In the genomic region with DNA sequence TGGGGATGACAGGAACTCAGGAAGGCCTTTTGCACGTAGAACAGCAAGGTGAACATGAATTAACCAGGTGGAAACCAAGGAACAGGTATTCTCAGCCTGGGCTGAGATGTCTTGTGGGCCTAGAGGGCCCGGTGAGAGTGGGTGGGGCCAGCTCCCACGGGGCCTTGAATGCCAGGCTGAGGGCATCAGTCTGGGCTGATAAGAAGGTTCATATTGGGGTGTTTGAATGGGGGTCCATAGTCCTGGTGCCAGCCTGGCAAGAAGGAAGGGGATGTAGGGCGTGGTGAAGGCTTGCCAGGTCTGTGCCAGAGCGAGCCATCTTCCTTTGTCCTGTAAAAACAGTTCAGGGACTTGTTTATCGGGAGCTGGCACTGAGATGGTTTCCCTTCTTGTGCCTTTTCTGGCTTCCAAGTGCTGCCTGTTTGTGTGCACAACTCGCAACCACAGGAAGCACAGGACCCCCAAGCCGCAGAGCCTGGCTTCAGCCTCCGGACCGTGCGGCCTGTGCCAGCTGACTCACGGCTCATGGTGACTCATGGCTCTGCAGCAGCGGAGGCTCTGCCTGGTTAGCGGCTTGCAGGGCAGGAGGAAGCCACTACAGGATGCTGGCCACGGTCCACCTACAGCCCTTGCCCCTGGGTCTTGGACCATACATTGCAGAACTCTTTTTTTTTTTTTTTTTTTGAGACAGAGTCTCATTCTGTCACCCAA, we compare ENCODE assay signal across 8 cellular contexts. TPM values are rescaled to one million over a fixed set of nuclear protein-coding genes. Genes with fewer than 3 reads are reported as not detected.
A peak's percentile ranks its signal among the peaks of the same experiment; 100 is the strongest.
DNase-seq lines count a peak whose midpoint lies in the region; ATAC-seq and TF ChIP-seq lines count a peak whose summit lies in the region.

No MANE protein-coding gene starts in this region.

- H3K27me3 ChIP-seq in SJSA1 (replicated peaks) (no peaks in the 10 kb centered on the region), prostate gland (replicated peaks; ENCODE audit: insufficient read depth) (no peaks in the 10 kb centered on the region)

- peak; percentile 95 for DNase-seq in GM03348 (ENCODE audit: low spot score)
- peak; percentile 82 to 95 for DNase-seq in SJSA1 (ENCODE audit: low read depth in 1 of 2, low spot score in 2 of 2)
- DNase-seq in activated naive CD8-positive, alpha-beta T cell treated with anti-CD3 and anti-CD28 coated beads, Interleukin-2, amount 50 U/mL, for 16 hours (ENCODE audit: low read depth, low spot score): peak; percentile 22
- DNase-seq in Right ventricle myocardium inferior (ENCODE audit: missing footprints): peak; percentile 93
- DNase-seq in prostate gland (ENCODE audit: low spot score): peak; percentile 82
- DNase-seq in NCI-H524 (lab: John Stamatoyannopoulos, UW): no peak
- DNase-seq in NCI-H345 treated with DMSO at 0.1 percent for 48 hours (lab: John Stamatoyannopoulos, UW; ENCODE audit: unreplicated experiment): no peak

- H3K4me3 ChIP-seq in SJSA1 (peak overlapping the region; percentile 1; the same call in 1 of the 2 replicates), prostate gland (peak overlapping the region in 1 of 2 donors; percentile 10)

- peaks cover 4% of the 10 kb centered on the region for H3K36me3 ChIP-seq in SJSA1
- H3K36me3 ChIP-seq in prostate gland: no peaks in the 10 kb centered on the region

- TF ChIP-seq CTCF in prostate gland (IDR thresholded peaks at IDR 0.05): peak in 1 of 4 experiments; percentile 4

- H3K9me3 ChIP-seq in SJSA1 (replicated peaks) (peaks cover 3% of the 10 kb centered on the region; the same call in 1 of the 2 replicates), prostate gland (no peaks in the 10 kb centered on the region)

- intact Hi-C loops in Right ventricle myocardium inferior (cut with DNase I) (loop anchor here (5.0 kb wide), 1 partner anchor 34 kb away; a partner anchor contains a TSS), prostate gland (cut with DNase I) (loop anchor here (5.0 to 10.0 kb wide), 3 partner anchors 34 to 466 kb away; a partner anchor contains a TSS)

- ATAC-seq in Right ventricle myocardium inferior (peak; percentile 24), GM21447 (IDR thresholded peaks at IDR 0.05; ENCODE audit: unreplicated experiment) (no peak)

- TF ChIP-seq POLR2A in prostate gland (IDR thresholded peaks at IDR 0.05): no peak

- WGBS in prostate gland: 18% methylated on average over 15 of the region's 15 CpGs

- H3K4me1 ChIP-seq in SJSA1 (replicated peaks) (peaks cover 38% of the 10 kb centered on the region), prostate gland (replicated peaks) (peaks cover 11% of the 10 kb centered on the region)

- H3K27ac ChIP-seq in SJSA1 (0 out of 2 replicates have a peak overlapping the region, but pooled peaks have one; percentile 0), prostate gland (peak overlapping the region; percentile 90 to 94)

RNA-seq across cellular contexts. Expression of a gene that starts 2.4 kb away (rescaled TPM):
- total RNA-seq in SJSA1 (2014; rRNA removed; shearing (Covaris generic)): 33.3 and 41.5 TPM in 2 replicates
- total RNA-seq in Right ventricle myocardium inferior (27.1 TPM), prostate gland (100 to 1,000 TPM in 1 of 2 donors, 10 to 100 TPM in 1; 41.9 to 111 TPM)

RNA-seq across cellular contexts. Expression of a gene that starts 35.7 kb away (rescaled TPM):
- total RNA-seq in SJSA1 (2014; rRNA removed; shearing (Covaris generic)): 24.2 and 34.8 TPM in 2 replicates
- total RNA-seq in Right ventricle myocardium inferior (55.5 TPM), prostate gland (100 to 1,000 TPM; 139 to 183 TPM)

RNA-seq across cellular contexts. Expression of a gene that starts 39.9 kb away (rescaled TPM):
- total RNA-seq in SJSA1 (2014; rRNA removed; shearing (Covaris generic)): not detected in 2 replicates
- 1.7 TPM for total RNA-seq in Right ventricle myocardium inferior
- 100 to 1,000 TPM in 1 of 2 donors, 1 to 10 TPM in 1; 2.2 to 471 TPM for total RNA-seq in prostate gland

Comparison
In these comparisons a context has a peak if more than half of its experiments do, and no peak if none do; other contexts are left out.
1. DNase-seq: peak in GM03348 (single experiment), SJSA1 (2 of 2), activated naive CD8-positive, alpha-beta T cell treated with anti-CD3 and anti-CD28 coated beads, Interleukin-2, amount 50 U/mL, for 16 hours (single experiment), Right ventricle myocardium inferior (single experiment) and prostate gland (single experiment); none in NCI-H524 (0 of 2) and NCI-H345 treated with DMSO at 0.1 percent for 48 hours (single experiment).